ENCODE assay signal across 21 cellular contexts in genomic region chr13:40874138-40874776, GRCh38.
DNase-seq lines count a peak whose midpoint lies in the region; ATAC-seq, FAIRE-seq and TF ChIP-seq lines count a peak whose summit lies in the region.
"Had no signal": no experiment of that assay in that cellular context is flagged by ENCODE, and none has a peak within 500 bp of the region (broad histone marks: within the 10 kb centered on the region; RNA-seq: fewer than 3 reads in every experiment).

No MANE protein-coding gene starts in this region.

- DNase-seq in OCI-LY7 (ENCODE audit: low spot score) (peak; percentile 13), bronchial epithelial cell (ENCODE audit: low read depth) (no peak), NOMO-1 treated with dmso at 0.1 percent for 144 hours (lab: John Stamatoyannopoulos, UW; ENCODE audit: unreplicated experiment) (no peak), ureter (ENCODE audit: low spot score) (no peak), left lung (no peak)
- DNase-seq: activated CD4-positive, alpha-beta T cell treated with anti-CD3 and anti-CD28 coated beads, Interleukin-2, amount 10 ng/mL, durations not matched to agents 7 days and 5 days; DMS79 treated with DMSO at 0.1 percent for 48 hours; dorsolateral prefrontal cortex; NCI-H1436 treated with DMSO at 0.1 percent for 48 hours; NCI-H2171 treated with DMSO at 0.1 percent for 48 hours; NCI-H748 treated with DMSO at 0.1 percent for 48 hours; T-helper 1 cell had no signal

- no peaks in the 10 kb centered on the region for H4K20me1 ChIP-seq in OCI-LY7 (ENCODE audit: insufficient read depth, low read length)

- CTCF ChIA-PET in HEK293 (lab: Yijun Ruan, JAX) (no interaction called here), OCI-LY7 (lab: Charles Lee; ENCODE audit: unreplicated experiment) (no interaction called here)

- peak; percentile 62 for FAIRE-seq in bronchial epithelial cell (lab: Jason Lieb, UNC)
- FAIRE-seq: H54, HTR-8/SVneo had no signal

- H3K4me3 ChIP-seq in HEK293 (ENCODE audit: low read depth, low read length) (no peak overlapping the region), OCI-LY7 (ENCODE audit: low read depth, low read length, poor library complexity, severe bottlenecking) (no peak overlapping the region), bronchial epithelial cell (ENCODE audit: low read depth, low read length) (no peak overlapping the region), muscle layer of duodenum (ENCODE audit: low read depth in 1 of 2, low read length in 2 of 2) (peak overlapping the region; percentile 21 to 45), left lung (no peak overlapping the region)
- H3K4me3 ChIP-seq: dorsolateral prefrontal cortex, SJCRH30, thoracic aorta had no signal

- intact Hi-C loops in OCI-LY7 (cut with micrococcal nuclease; ENCODE audit: unreplicated experiment) = no loop called here
- intact Hi-C loops in left lung (cut with DNase I) = no loop called here

- H3K27me3 ChIP-seq in bronchial epithelial cell (ENCODE audit: control insufficient read depth, insufficient read depth, low read length) (no peaks in the 10 kb centered on the region), muscle layer of duodenum (ENCODE audit: low read depth, low read length) (no peaks in the 10 kb centered on the region), left lung (no peaks in the 10 kb centered on the region)
- H3K27me3 ChIP-seq: dorsolateral prefrontal cortex, SJCRH30 had no signal

- no peaks in the 10 kb centered on the region for H3K9me2 ChIP-seq in OCI-LY7 (ENCODE audit: insufficient read depth, low read length)

- no peak overlapping the region for H3K27ac ChIP-seq in HEK293 (ENCODE audit: extremely low read depth, low read depth, low read length)
- H3K27ac ChIP-seq in OCI-LY7 (ENCODE audit: low read depth, low read length, poor library complexity, severe bottlenecking) = no peak overlapping the region
- H3K27ac ChIP-seq in muscle layer of duodenum (ENCODE audit: low read length) = no peak overlapping the region
- no peak overlapping the region for H3K27ac ChIP-seq in left lung
- H3K27ac ChIP-seq: dorsolateral prefrontal cortex, SJCRH30, thoracic aorta had no signal

- TF ChIP-seq CTCF in HEK293 (tag by site-specific recombination; IDR thresholded peaks at IDR 0.05) (no peak), OCI-LY7 (conservative IDR thresholded peaks at IDR 0.05; ENCODE audit: low read length) (no peak), bronchial epithelial cell (IDR thresholded peaks at IDR 0.05; ENCODE audit: insufficient read depth, low read length, severe bottlenecking) (no peak), left lung (IDR thresholded peaks at IDR 0.05) (no peak)

- ATAC-seq in left lung (no peak), GM21390 (IDR thresholded peaks at IDR 0.05; ENCODE audit: unreplicated experiment) (no peak)
- ATAC-seq: naive thymus-derived CD8-positive, alpha-beta T cell; sciatic nerve had no signal

- no peak overlapping the region for H3K4me2 ChIP-seq in OCI-LY7 (ENCODE audit: low read length)

- H3K36me3 ChIP-seq in HEK293 (ENCODE audit: control insufficient read depth in 2 of 2, insufficient read depth in 1 of 2, low read length in 2 of 2) (no peaks in the 10 kb centered on the region), OCI-LY7 (ENCODE audit: insufficient read depth, low read length) (peaks cover 22% of the 10 kb centered on the region), bronchial epithelial cell (ENCODE audit: control insufficient read depth, insufficient read depth, low read length) (no peaks in the 10 kb centered on the region), muscle layer of duodenum (ENCODE audit: control insufficient read depth in 1 of 2, insufficient read depth in 2 of 2, low read length in 2 of 2) (peaks cover 19 to 59% of the 10 kb centered on the region in 2 donors), left lung (peaks cover 0 to 78% of the 10 kb centered on the region in 2 donors)

- no peaks in the 10 kb centered on the region for H3K9me3 ChIP-seq in HEK293 (ENCODE audit: control insufficient read depth, insufficient read depth, low read depth, low read length)
- peaks cover 32% of the 10 kb centered on the region for H3K9me3 ChIP-seq in OCI-LY7 (ENCODE audit: low read length)
- peaks cover 29 to 42% of the 10 kb centered on the region in 2 donors for H3K9me3 ChIP-seq in muscle layer of duodenum (ENCODE audit: control insufficient read depth in 1 of 2, low read length in 2 of 2)
- H3K9me3 ChIP-seq in left lung = peaks cover 0 to 90% of the 10 kb centered on the region in 2 donors

- H3K4me1 ChIP-seq in HEK293 (ENCODE audit: control insufficient read depth, insufficient read depth, low read length) (no peaks in the 10 kb centered on the region), OCI-LY7 (ENCODE audit: insufficient read depth, low read length, poor library complexity, severe bottlenecking) (no peaks in the 10 kb centered on the region), muscle layer of duodenum (ENCODE audit: control insufficient read depth in 1 of 2, insufficient read depth in 2 of 2, low read length in 2 of 2) (no peaks in the 10 kb centered on the region), left lung (no peaks in the 10 kb centered on the region)
- H3K4me1 ChIP-seq: SJCRH30 had no signal

- POLR2A ChIA-PET in HEK293 (lab: Yijun Ruan, JAX) = no interaction called here
- POLR2A ChIA-PET in OCI-LY7 (lab: Charles Lee) = no interaction called here

- no peaks in the 10 kb centered on the region for H3K79me2 ChIP-seq in OCI-LY7 (ENCODE audit: insufficient read depth, low read depth, low read length)

- BruUV-seq in OCI-LY7 (replicated peaks; lab: Mats Ljungman, UMichigan) = no TSS peak

- no peak overlapping the region for H2AFZ ChIP-seq in OCI-LY7 (ENCODE audit: low read length)

TF ChIP-seq in HEK293, 187 proteins besides CTCF, POLR2A, EP300 and RAD21:
- TF ChIP-seq BCL6B (tag by site-specific recombination; IDR thresholded peaks at IDR 0.05) (no peak), ZNF510 (tag by site-specific recombination; IDR thresholded peaks at IDR 0.05; ENCODE audit: insufficient replicate concordance) (peak; percentile 10), ZNF658 (tag by site-specific recombination; IDR thresholded peaks at IDR 0.05) (no peak), PRDM4 (tag by site-specific recombination; IDR thresholded peaks at IDR 0.05) (no peak), ZNF274 (IDR thresholded peaks at IDR 0.05; ENCODE audit: low read length) (no peak), ZNF274 (tag by site-specific recombination; IDR thresholded peaks at IDR 0.05; ENCODE audit: borderline replicate concordance) (peak; percentile 82; the same call in 1 of the 2 replicates)

Comparison
In these comparisons a context has a peak if more than half of its experiments do, and no peak if none do; other contexts are left out.
1. H3K4me3 ChIP-seq: peak in muscle layer of duodenum (2 of 2); none in HEK293 (single experiment), OCI-LY7 (single experiment), bronchial epithelial cell (single experiment) and left lung (0 of 2).